In genomic region chr1:154987326-154987725, GRCh38 we compare ENCODE assay signal across 31 cellular contexts. TPM values are rescaled to one million over a fixed set of nuclear protein-coding genes. Genes with fewer than 3 reads are reported as not detected.
DNase-seq lines count a peak whose midpoint lies in the region; ATAC-seq and TF ChIP-seq lines count a peak whose summit lies in the region.
"Had no signal": no experiment of that assay in that cellular context is flagged by ENCODE, and none has a peak within 500 bp of the region (broad histone marks: within the 10 kb centered on the region; RNA-seq: fewer than 3 reads in every experiment).

No MANE protein-coding gene starts in this region.

- H3K27me3 Mint-ChIP-seq in MCF 10A (ENCODE audit: insufficient read depth, unreplicated experiment) (no peaks in the 10 kb centered on the region), progenitor cell of endocrine pancreas (no peaks in the 10 kb centered on the region)

- H3K27me3 ChIP-seq in mammary epithelial cell (ENCODE audit: insufficient read depth, low read length) (no peaks in the 10 kb centered on the region), right lobe of liver (no peaks in the 10 kb centered on the region)
- H3K27me3 ChIP-seq: dorsolateral prefrontal cortex, esophagus muscularis mucosa, gastrocnemius medialis, MG63, suprapubic skin had no signal

- no peaks in the 10 kb centered on the region for H3K9me3 Mint-ChIP-seq in MCF 10A (ENCODE audit: unreplicated experiment)
- no peaks in the 10 kb centered on the region for H3K9me3 Mint-ChIP-seq in progenitor cell of endocrine pancreas (ENCODE audit: low read depth)
- H3K9me3 Mint-ChIP-seq: natural killer cell; T-helper 1 cell treated with Interleukin-12 subunit alpha and Interleukin-12 subunit beta and Interleukin-4 antibody, amounts not matched to agents 30 μg/mL and 1 μg/mL, for 36 hours had no signal

- peaks cover 12% of the 10 kb centered on the region for H3K36me3 ChIP-seq in mammary epithelial cell (ENCODE audit: insufficient read depth, low read length)
- H3K36me3 ChIP-seq in right lobe of liver, result peaks cover 0 to 9% (median 0%) of the 10 kb centered on the region in 4 donors

- H3K4me1 Mint-ChIP-seq in MCF 10A (ENCODE audit: insufficient read depth, unreplicated experiment) (peaks cover 17% of the 10 kb centered on the region), progenitor cell of endocrine pancreas (ENCODE audit: low read depth) (peaks cover 7% of the 10 kb centered on the region)

- H3K27ac ChIP-seq in mammary epithelial cell (ENCODE audit: insufficient read depth, low read depth, low read length) (no peak overlapping the region), right lobe of liver (peak overlapping the region in 2 of 3 donors; percentile 44 to 86)
- H3K27ac ChIP-seq: C4-2B, esophagus muscularis mucosa, suprapubic skin had no signal

- no peaks in the 10 kb centered on the region for H4K20me1 ChIP-seq in mammary epithelial cell (ENCODE audit: insufficient read depth, low read length)

- TF ChIP-seq CTCF in MCF 10A (IDR thresholded peaks at IDR 0.05; ENCODE audit: unreplicated experiment), result no peak
- no peak for TF ChIP-seq CTCF in mammary epithelial cell (conservative IDR thresholded peaks at IDR 0.05 in 1 of 2, IDR thresholded peaks at IDR 0.05 in 1 of 2; ENCODE audit: extremely low read depth in 1 of 2, insufficient read depth in 1 of 2, low read depth in 1 of 2, low read length in 2 of 2)
- TF ChIP-seq CTCF in right lobe of liver (IDR thresholded peaks at IDR 0.05), result no peak
- no peak for TF ChIP-seq CTCF in progenitor cell of endocrine pancreas (IDR thresholded peaks at IDR 0.05; ENCODE audit: unreplicated experiment)

- in situ Hi-C loops in mammary epithelial cell (cut with MboI; ENCODE audit: low sequenced_read_pairs in 2 of 2), result no loop called here

- peaks cover 9% of the 10 kb centered on the region for H3K4me1 ChIP-seq in mammary epithelial cell (ENCODE audit: insufficient read depth, low read length)
- H3K4me1 ChIP-seq in right lobe of liver, result peaks cover 0 to 32% (median 4%) of the 10 kb centered on the region in 4 donors

- dilution Hi-C loops in mammary epithelial cell (cut with HindIII; ENCODE audit: low sequenced_read_pairs), result no loop called here

- H3K4me3 ChIP-seq in mammary epithelial cell (replicated peaks in 1 of 3; ENCODE audit: insufficient read depth in 1 of 3, low read depth in 2 of 3, low read length in 3 of 3) (no peak overlapping the region), right lobe of liver (no peak overlapping the region)
- H3K4me3 ChIP-seq: dorsolateral prefrontal cortex, esophagus muscularis mucosa, gastrocnemius medialis, GM12878, MG63, mucosa of descending colon, skin epidermis, suprapubic skin had no signal

- DNase-seq in MCF 10A (ENCODE audit: unreplicated experiment) (peak; percentile 79), mammary epithelial cell (no peak), right lobe of liver (peak in 2 of 3 donors; percentile 89 to 90), progenitor cell of endocrine pancreas (ENCODE audit: low spot score, unreplicated experiment) (no peak), T-helper 1 cell (no peak), cerebellum (ENCODE audit: low spot score) (no peak)
- DNase-seq: 8988T; activated CD4-positive, alpha-beta T cell treated with anti-CD3 and anti-CD28 coated beads, Interleukin-2, amount 50 U/mL, for 4 hours; activated T-cell treated with anti-CD3 and anti-CD28 coated beads, Interleukin-2, amount 50 U/mL, for 48 hours; COR-L47; dorsolateral prefrontal cortex; KG1; kidney glomerular epithelial cell; MG63; natural killer cell; NCI-H1105; NCI-H187 treated with DMSO at 0.1 percent for 48 hours; NCI-H2171 treated with DMSO at 0.1 percent for 48 hours; NCI-H510A treated with DMSO at 0.1 percent for 48 hours; SK-N-SH had no signal

- CTCF ChIA-PET in MCF 10A (lab: Yijun Ruan, JAX) (interaction anchor here (0.7 to 7.3 kb wide), 8 partner anchors 9 to 209 kb away, joined by 3 to 118 read pairs (median 4); partner anchors contain the start of genes LENEP and SHC1), mammary epithelial cell (lab: Charles Lee; ENCODE audit: low non-redundant PET) (no interaction called here)

- H3K27ac Mint-ChIP-seq in MCF 10A (ENCODE audit: low read depth, unreplicated experiment) (no peak overlapping the region), progenitor cell of endocrine pancreas (no peak overlapping the region)
- H3K27ac Mint-ChIP-seq: natural killer cell; T-helper 1 cell treated with Interleukin-12 subunit alpha and Interleukin-12 subunit beta and Interleukin-4 antibody, amounts not matched to agents 30 μg/mL and 1 μg/mL, for 36 hours had no signal

- no peak overlapping the region for H3K4me3 Mint-ChIP-seq in MCF 10A (ENCODE audit: unreplicated experiment)
- no peak overlapping the region for H3K4me3 Mint-ChIP-seq in progenitor cell of endocrine pancreas (ENCODE audit: low read depth)
- H3K4me3 Mint-ChIP-seq: natural killer cell; T-helper 1 cell treated with Interleukin-12 subunit alpha and Interleukin-12 subunit beta and Interleukin-4 antibody, amounts not matched to agents 30 μg/mL and 1 μg/mL, for 36 hours had no signal

- BruUV-seq in MCF 10A (replicated peaks; lab: Mats Ljungman, UMichigan), result no TSS peak
- BruUV-seq in mammary epithelial cell (replicated peaks; lab: Mats Ljungman, UMichigan), result no TSS peak

- H3K4me2 ChIP-seq in mammary epithelial cell (ENCODE audit: insufficient read depth, low read depth, low read length), result no peak overlapping the region
- H3K4me2 ChIP-seq: SK-N-SH had no signal

- H3K9ac ChIP-seq in mammary epithelial cell (ENCODE audit: insufficient read depth, low read length), result no peak overlapping the region
- H3K9ac ChIP-seq: SK-N-SH had no signal

- ATAC-seq in right lobe of liver, result peak; percentile 19 to 60 (median 40)
- ATAC-seq: activated CD4-positive, CD25-positive, alpha-beta regulatory T cell treated with anti-CD3 and anti-CD28 coated beads, Interleukin-2, amount 50 U/mL, for 24 hours; gastrocnemius medialis; GM12878; mucosa of descending colon; natural killer cell had no signal

- peaks cover 57% of the 10 kb centered on the region for H3K79me2 ChIP-seq in mammary epithelial cell (ENCODE audit: insufficient read depth, low read length)

- TF ChIP-seq POLR2A in right lobe of liver (IDR thresholded peaks at IDR 0.05), result no peak

- H3K9me3 ChIP-seq in mammary epithelial cell (replicated peaks; ENCODE audit: insufficient read depth, low read length) (no peaks in the 10 kb centered on the region), right lobe of liver (no peaks in the 10 kb centered on the region)
- H3K9me3 ChIP-seq: esophagus muscularis mucosa, gastrocnemius medialis, MG63, mucosa of descending colon, SK-N-SH, suprapubic skin had no signal

- no peak overlapping the region for H2AFZ ChIP-seq in mammary epithelial cell (ENCODE audit: low read depth, low read length)

- 61% methylated on average over 6 of the region's 6 CpGs for WGBS in mammary epithelial cell (ENCODE audit: low coverage, missing lambda C conversion rate)
- 17% methylated on average over 2 of the region's 6 CpGs for WGBS in right lobe of liver (ENCODE audit: insufficient coverage, low coverage, low lambda C conversion rate, missing lambda C conversion rate)

- H3K36me3 Mint-ChIP-seq in MCF 10A (ENCODE audit: insufficient read depth, unreplicated experiment), result peaks cover 67% of the 10 kb centered on the region
- peaks cover 10% of the 10 kb centered on the region for H3K36me3 Mint-ChIP-seq in progenitor cell of endocrine pancreas (ENCODE audit: insufficient read depth)
- H3K36me3 Mint-ChIP-seq: natural killer cell had no signal

- intact Hi-C loops in MCF 10A (cut with micrococcal nuclease), result no loop called here
- intact Hi-C loops in mammary epithelial cell (cut with micrococcal nuclease), result no loop called here
- intact Hi-C loops in right lobe of liver (cut with DNase I), result loop anchor here in 1 of 2 donors (10.0 kb wide), 1 partner anchor 67 kb away; the partner anchor contains the start of gene ADAM15

- POLR2A ChIA-PET in MCF 10A (lab: Yijun Ruan, JAX), result interaction anchor here (0.6 to 41.1 kb wide), 5 partner anchors 2 to 95 kb away, joined by 3 to 1917 read pairs (median 4); partner anchors contain the start of genes CKS1B, FLAD1, LENEP and PBXIP1

RNA-seq across cellular contexts. Expression of gene FLAD1, which starts 4.2 kb away (rescaled TPM):
- 65.4 and 91.1 TPM in 2 replicates for total RNA-seq in MCF 10A (2022)
- total RNA-seq in mammary epithelial cell, result 10 to 100 TPM; 46.4 to 58.5 TPM
- polyA plus RNA-seq in mammary epithelial cell, result 54.2 TPM
- 43.1 TPM for polyA minus RNA-seq in mammary epithelial cell
- total RNA-seq in right lobe of liver, result 10 to 100 TPM; 18.3 to 33.1 (median 24.6) TPM
- total RNA-seq in progenitor cell of endocrine pancreas, result 53.7 and 55.9 TPM in 2 replicates
- 16.8 TPM for total RNA-seq in cerebellum

RNA-seq across cellular contexts. Expression of gene LENEP, which starts 6.1 kb away (rescaled TPM):
- total RNA-seq in MCF 10A (2022) (0.83 TPM in 1 of 2 replicates, not detected in the other), mammary epithelial cell (1 to 10 TPM in 1 of 2 donors, under 1 TPM in 1; 0.82 to 1.5 TPM), right lobe of liver (not detected), progenitor cell of endocrine pancreas (0.84 TPM in 2 replicates), cerebellum (1.5 TPM)
- polyA plus RNA-seq in mammary epithelial cell, result 0.16 TPM
- not detected for polyA minus RNA-seq in mammary epithelial cell
- total RNA-seq: esophagus muscularis mucosa, gastrocnemius medialis, natural killer cell, omental fat pad had no signal
- polyA plus RNA-seq: adipose tissue, GM12878, SK-N-SH had no signal

RNA-seq across cellular contexts. Expression of gene CKS1B, which starts 12.8 kb away (rescaled TPM):
- total RNA-seq in MCF 10A (2022) (285 and 289 TPM in 2 replicates), mammary epithelial cell (10 to 100 TPM; 44.2 to 95.6 TPM), right lobe of liver (10 to 100 TPM; 14.9 to 51.7 (median 23.1) TPM), progenitor cell of endocrine pancreas (78.7 and 85.8 TPM in 2 replicates), cerebellum (26.5 TPM)
- polyA plus RNA-seq in mammary epithelial cell, result 282 TPM
- 66.1 TPM for polyA minus RNA-seq in mammary epithelial cell

RNA-seq across cellular contexts. Expression of gene ZBTB7B, which starts 15.3 kb away (rescaled TPM):
- 169 and 175 TPM in 2 replicates for total RNA-seq in MCF 10A (2022)
- total RNA-seq in mammary epithelial cell, result 10 to 100 TPM; 33.0 to 51.9 TPM
- 22.2 TPM for polyA plus RNA-seq in mammary epithelial cell
- 17.8 TPM for polyA minus RNA-seq in mammary epithelial cell
- 10 to 100 TPM; 35.0 to 83.8 (median 38.8) TPM for total RNA-seq in right lobe of liver
- 28.9 and 29.9 TPM in 2 replicates for total RNA-seq in progenitor cell of endocrine pancreas
- 2.4 TPM for total RNA-seq in cerebellum

RNA-seq across cellular contexts. Expression of gene SHC1, which starts 16.8 kb away (rescaled TPM):
- 667 and 885 TPM in 2 replicates for total RNA-seq in MCF 10A (2022)
- total RNA-seq in mammary epithelial cell, result 100 to 1,000 TPM; 492 to 589 TPM
- polyA plus RNA-seq in mammary epithelial cell, result 464 TPM
- polyA minus RNA-seq in mammary epithelial cell, result 409 TPM
- total RNA-seq in right lobe of liver, result 100 to 1,000 TPM in 1 of 6 experiments, 10 to 100 TPM in 5; 44.6 to 108 (median 75.3) TPM
- total RNA-seq in progenitor cell of endocrine pancreas, result 43.3 and 54.7 TPM in 2 replicates
- total RNA-seq in cerebellum, result 16.7 TPM

Comparison
In these comparisons a context has a peak if more than half of its experiments do, and no peak if none do; other contexts are left out.
1. DNase-seq: peak in MCF 10A (single experiment) and right lobe of liver (2 of 3); none in mammary epithelial cell (single experiment), progenitor cell of endocrine pancreas (single experiment), T-helper 1 cell (0 of 5) and cerebellum (single experiment).